In genomic region chr12:130870442-130871285, GRCh38 we compare ENCODE assay signal across 8 cellular contexts. TPM values are rescaled to one million over a fixed set of nuclear protein-coding genes. Genes with fewer than 3 reads are reported as not detected.
DNase-seq lines count a peak whose midpoint lies in the region; ATAC-seq, FAIRE-seq and TF ChIP-seq lines count a peak whose summit lies in the region.

No MANE protein-coding gene starts in this region.

- H4K20me1 ChIP-seq in GM23248 (ENCODE audit: insufficient read depth) (no peaks in the 10 kb centered on the region), keratinocyte (ENCODE audit: control insufficient read depth, extremely low read depth, insufficient read depth, low read length) (peaks cover 14% of the 10 kb centered on the region)

- H3K79me2 ChIP-seq in GM23248 (ENCODE audit: insufficient read depth) = peaks cover 34% of the 10 kb centered on the region
- H3K79me2 ChIP-seq in keratinocyte (ENCODE audit: control insufficient read depth, insufficient read depth, low read length) = peaks cover 34% of the 10 kb centered on the region

- peaks cover 2% of the 10 kb centered on the region for H3K9me1 ChIP-seq in keratinocyte (ENCODE audit: control insufficient read depth, extremely low read depth, insufficient read depth, low read length)

- no peaks in the 10 kb centered on the region for H3K9me2 ChIP-seq in GM23248 (ENCODE audit: insufficient read depth)

- H3K9ac ChIP-seq in GM23248 (peak overlapping the region; percentile 90), keratinocyte (ENCODE audit: control insufficient read depth, extremely low read depth, insufficient read depth, low read length) (peak overlapping the region; percentile 89)

- H3K4me1 ChIP-seq in GM23248 (ENCODE audit: insufficient read depth) = peaks cover 18% of the 10 kb centered on the region
- peaks cover 15% of the 10 kb centered on the region for H3K4me1 ChIP-seq in keratinocyte (ENCODE audit: control insufficient read depth, extremely low read depth, insufficient read depth, low read length)

- FAIRE-seq in keratinocyte (lab: Jason Lieb, UNC) = no peak

- peak overlapping the region; percentile 69 for H3K4me3 ChIP-seq in GM06990 (replicated peaks; ENCODE audit: low read depth, low read length)
- peak overlapping the region; percentile 75 for H3K4me3 ChIP-seq in GM23248
- peak overlapping the region; percentile 50 to 76 (median 74) for H3K4me3 ChIP-seq in keratinocyte (ENCODE audit: control insufficient read depth in 2 of 3, extremely low read depth in 1 of 3, insufficient read depth in 2 of 3, low read depth in 1 of 3, low read length in 3 of 3)

- H3K9me3 ChIP-seq in GM23248 (ENCODE audit: low read depth) (no peaks in the 10 kb centered on the region), keratinocyte (ENCODE audit: control insufficient read depth, low read depth, low read length) (no peaks in the 10 kb centered on the region)

- peaks cover 39% of the 10 kb centered on the region for H3K4me1 Mint-ChIP-seq in activated B cell treated with CpG ODN at 0.5 μM for 24 hours

- H3K4me3 Mint-ChIP-seq in activated B cell treated with CpG ODN at 0.5 μM for 24 hours = peak overlapping the region; percentile 84

- peak overlapping the region; percentile 50 for H2AFZ ChIP-seq in GM23248
- H2AFZ ChIP-seq in keratinocyte (ENCODE audit: control insufficient read depth, low read length) = no peak overlapping the region

- peaks cover 8% of the 10 kb centered on the region for H3K36me3 ChIP-seq in GM06990 (ENCODE audit: control insufficient read depth, insufficient read depth, low read length)
- peaks cover 30% of the 10 kb centered on the region for H3K36me3 ChIP-seq in GM23248 (ENCODE audit: low read depth)
- peaks cover 16 to 22% of the 10 kb centered on the region in 2 experiments for H3K36me3 ChIP-seq in keratinocyte (ENCODE audit: control insufficient read depth in 2 of 2, extremely low read depth in 1 of 2, insufficient read depth in 2 of 2, low read length in 2 of 2)

- H3F3A ChIP-seq in GM23248 (ENCODE audit: insufficient read depth) = peaks cover 30% of the 10 kb centered on the region

- POLR2A ChIA-PET in activated B cell treated with CpG ODN at 0.5 μM for 24 hours (lab: Charles Lee) = interaction anchor here (0.6 kb wide), 1 partner anchor 56 kb away, joined by 7 read pairs; no protein-coding TSS in a partner anchor

- peaks cover 31% of the 10 kb centered on the region for H3K36me3 Mint-ChIP-seq in activated B cell treated with CpG ODN at 0.5 μM for 24 hours (ENCODE audit: low read depth)

- no peaks in the 10 kb centered on the region for H3K27me3 ChIP-seq in GM06990 (replicated peaks; ENCODE audit: control insufficient read depth, insufficient read depth, low read length)
- H3K27me3 ChIP-seq in GM23248 (replicated peaks; ENCODE audit: insufficient read depth) = no peaks in the 10 kb centered on the region
- H3K27me3 ChIP-seq in keratinocyte (ENCODE audit: control insufficient read depth, extremely low read depth, insufficient read depth, low read length) = no peaks in the 10 kb centered on the region

- WGBS in GM23248 (ENCODE audit: low coverage in 1 of 2, low lambda C conversion rate in 2 of 2, missing lambda C conversion rate in 2 of 2), 2 experiments = 46 to 48% methylated on average over 31 of the region's 31 CpGs

- H3K27ac ChIP-seq in GM23248 (peak overlapping the region; percentile 94), caudate nucleus (ENCODE audit: low read depth, low read length) (peak overlapping the region; percentile 85), keratinocyte (ENCODE audit: control insufficient read depth, insufficient read depth, low read length) (peak overlapping the region; percentile 87)

- H3K9me3 Mint-ChIP-seq in activated B cell treated with CpG ODN at 0.5 μM for 24 hours = no peaks in the 10 kb centered on the region

- ATAC-seq in activated B cell treated with CpG ODN at 0.5 μM for 24 hours (ENCODE audit: low read depth) = peak; percentile 60

- intact Hi-C loops in activated B cell treated with CpG ODN at 0.5 μM for 24 hours (cut with micrococcal nuclease) = loop anchor here (1.0 to 10.0 kb wide), 5 partner anchors 31 to 1054 kb away; partner anchors contain the start of genes PUS1, STX2 and ULK1

- in situ Hi-C loops in GM23248 (cut with MboI) = no loop called here

- CTCF ChIA-PET in activated B cell treated with CpG ODN at 0.5 μM for 24 hours (lab: Charles Lee) = interaction anchor here (0.6 to 1.7 kb wide), 5 partner anchors 33 to 262 kb away, joined by 3 to 8 read pairs (median 4); no protein-coding TSS in a partner anchor

- dilution Hi-C loops in keratinocyte (cut with MboI; ENCODE audit: extremely low pct_ligation_motif_present, low sequenced_read_pairs) = no loop called here

- peak; percentile 72 for TF ChIP-seq CTCF in GM06990 (IDR thresholded peaks at IDR 0.05; ENCODE audit: insufficient read depth, low read length, poor library complexity, severe bottlenecking)
- no peak for TF ChIP-seq CTCF in activated B cell treated with CpG ODN at 0.5 μM for 24 hours (IDR thresholded peaks at IDR 0.05)
- peak; percentile 58 to 73 (median 62) for TF ChIP-seq CTCF in keratinocyte (optimal IDR thresholded peaks at IDR 0.05 in 1 of 3, IDR thresholded peaks at IDR 0.05 in 1 of 3, conservative IDR thresholded peaks at IDR 0.05 in 1 of 3; ENCODE audit: extremely low read depth in 1 of 3, insufficient read depth in 2 of 3, low read length in 3 of 3)

- no peaks in the 10 kb centered on the region for H3K27me3 Mint-ChIP-seq in activated B cell treated with CpG ODN at 0.5 μM for 24 hours

- H3K27ac Mint-ChIP-seq in activated B cell treated with CpG ODN at 0.5 μM for 24 hours = peak overlapping the region; percentile 91

- DNase-seq in GM06990 (ENCODE audit: extremely low read depth, insufficient read length) (peak; percentile 81), GM23248 (peak; percentile 98), M059J (ENCODE audit: low read depth) (peak; percentile 67), activated B cell treated with CpG ODN at 0.5 μM for 24 hours (peak; percentile 53), caudate nucleus (lab: John Stamatoyannopoulos, UW) (peak in 54 of 61 donors; percentile 4 to 80 (median 38)), keratinocyte (ENCODE audit: low read depth, low spot score) (peak; percentile 50), NCI-H2081 treated with DMSO at 0.1 percent for 48 hours (lab: John Stamatoyannopoulos, UW) (no peak)
- DNase-seq in stimulated activated CD4-positive, alpha-beta T cell treated with anti-CD3 and anti-CD28 coated beads, Interleukin-12 subunit alpha, Interleukin-12 subunit beta, amount 100 ng/mL, for 48 hours (ENCODE audit: low read depth in 2 of 3, low spot score in 1 of 3) = peak; percentile 52 to 64 (median 62)

- H3K4me2 ChIP-seq in GM23248 (ENCODE audit: unreplicated experiment) (peak overlapping the region; percentile 94), keratinocyte (ENCODE audit: control insufficient read depth, extremely low read depth, insufficient read depth, low read depth, low read length) (peak overlapping the region; percentile 89)

RNA-seq across cellular contexts. Expression of gene RAN, which starts 1.2 kb away (rescaled TPM):
- total RNA-seq in GM23248 (2014; rRNA removed; shearing (Covaris generic)) = 389 and 541 TPM in 2 replicates
- polyA plus RNA-seq in GM23248 (2016; fragmentation: Nextera tagmentation; extraction: Ambion mirVana) (1,090 and 1,115 TPM in 2 replicates), keratinocyte (1,539 to 2,211 TPM (median 2,045 TPM) in 3 replicates)
- total RNA-seq in M059J (2014; rRNA removed; shearing (Covaris generic)) = 435 and 579 TPM in 2 replicates
- total RNA-seq in activated B cell treated with CpG ODN at 0.5 μM for 24 hours = 748 and 757 TPM in 2 replicates
- polyA plus RNA-seq in keratinocyte (2011; ENCODE audit: low read depth) = 305 TPM
- 2,214 and 2,626 TPM in 2 replicates for polyA plus RNA-seq in keratinocyte (2011; cell fraction: cytosol; rRNA removed)
- polyA plus RNA-seq in keratinocyte (2011; cell fraction: nucleus; rRNA removed) = 1,145 and 1,369 TPM in 2 replicates
- polyA plus RNA-seq in keratinocyte (2012; ENCODE audit: low replicate concordance) = 822 and 1,372 TPM in 2 replicates
- polyA minus RNA-seq in keratinocyte = 358 to 1,328 TPM (median 961 TPM) in 3 replicates
- 528 TPM for polyA minus RNA-seq in keratinocyte (2011; cell fraction: cytosol; rRNA and poly(A)+ RNA removed)
- polyA minus RNA-seq in keratinocyte (2011; cell fraction: nucleus; rRNA and poly(A)+ RNA removed) = 168 and 300 TPM in 2 replicates

RNA-seq across cellular contexts. Expression of gene STX2, which starts 31.6 kb away (rescaled TPM):
- total RNA-seq in GM23248 (2014; rRNA removed; shearing (Covaris generic)) = 45.5 and 46.9 TPM in 2 replicates
- polyA plus RNA-seq in GM23248 (2016; fragmentation: Nextera tagmentation; extraction: Ambion mirVana) (28.9 and 30.1 TPM in 2 replicates), keratinocyte (14.8 to 24.1 TPM (median 18.9 TPM) in 3 replicates)
- 17.8 and 29.2 TPM in 2 replicates for total RNA-seq in M059J (2014; rRNA removed; shearing (Covaris generic))
- total RNA-seq in activated B cell treated with CpG ODN at 0.5 μM for 24 hours = 11.0 and 11.4 TPM in 2 replicates
- polyA plus RNA-seq in keratinocyte (2011; ENCODE audit: low read depth) = 45.9 TPM
- polyA plus RNA-seq in keratinocyte (2011; cell fraction: cytosol; rRNA removed) = 12.7 and 18.4 TPM in 2 replicates
- 39.9 and 45.8 TPM in 2 replicates for polyA plus RNA-seq in keratinocyte (2011; cell fraction: nucleus; rRNA removed)
- 5.6 and 16.1 TPM in 2 replicates for polyA plus RNA-seq in keratinocyte (2012; ENCODE audit: low replicate concordance)
- 6.2 to 13.8 TPM (median 6.9 TPM) in 3 replicates for polyA minus RNA-seq in keratinocyte
- 9.8 TPM for polyA minus RNA-seq in keratinocyte (2011; cell fraction: cytosol; rRNA and poly(A)+ RNA removed)
- 4.9 and 9.9 TPM in 2 replicates for polyA minus RNA-seq in keratinocyte (2011; cell fraction: nucleus; rRNA and poly(A)+ RNA removed)
